ENCODE assay signal across 8 cellular contexts in the genomic region with DNA sequence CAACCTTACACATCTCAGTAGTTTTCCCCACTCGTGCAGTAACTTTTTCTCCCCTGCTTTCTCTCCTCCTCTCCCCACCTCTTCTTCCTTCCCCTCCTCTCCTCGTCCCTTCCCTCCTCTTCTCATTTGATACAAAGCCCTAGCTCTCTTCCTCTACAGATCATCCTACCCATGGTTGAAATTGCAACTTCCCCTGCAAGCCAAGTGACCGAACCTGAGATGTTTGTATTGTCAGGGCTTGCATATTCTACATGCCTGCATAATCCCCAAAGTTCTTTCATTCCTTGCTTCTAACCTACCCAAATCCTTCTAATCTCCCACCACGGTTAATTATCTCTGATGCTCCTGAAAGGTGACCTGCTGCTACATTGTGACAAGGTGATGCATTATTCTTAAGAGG.
A peak's percentile ranks its signal among the peaks of the same experiment; 100 is the strongest.
DNase-seq lines count a peak whose midpoint lies in the region; ATAC-seq and TF ChIP-seq lines count a peak whose summit lies in the region.
"Not testable (repeated sequence)": the region's sequence is repeated elsewhere in the genome, so short reads cannot be mapped to it uniquely, and the experiment has no call there.

No MANE protein-coding gene starts in this region.

- not testable (repeated sequence) for TF ChIP-seq CTCF in CD8-positive, alpha-beta T cell (IDR thresholded peaks at IDR 0.05)

- not testable (repeated sequence) for DNase-seq in CD8-positive, alpha-beta T cell; activated CD4-positive, alpha-beta T cell treated with anti-CD3 and anti-CD28 coated beads, Interleukin-2, amount 10 ng/mL, durations not matched to agents 7 days and 5 days; activated CD8-positive, alpha-beta memory T cell treated with anti-CD3 and anti-CD28 coated beads, Interleukin-2, amount 10 ng/mL, durations not matched to agents 7 days and 5 days; activated naive CD4-positive, alpha-beta T cell treated with anti-CD3 and anti-CD28 coated beads for 36 hours; activated naive CD8-positive, alpha-beta T cell treated with anti-CD3 and anti-CD28 coated beads, Interleukin-2, amount 10 ng/mL, durations not matched to agents 7 days and 5 days; stimulated activated effector memory CD8-positive, alpha-beta T cell treated with anti-CD3 and anti-CD28 coated beads, Interleukin-12 subunit alpha, Interleukin-12 subunit beta, amount 100 ng/mL, for 72 hours (ENCODE audit: low spot score in 2 of 2)
- peak; percentile 20 for DNase-seq in iPS DF 19.7 (ENCODE audit: low read depth, low spot score)

- not testable (repeated sequence) for H3K27me3 ChIP-seq in CD8-positive, alpha-beta T cell (ENCODE audit: insufficient read depth, low read length)

- H3K27me3 Mint-ChIP-seq in CD8-positive, alpha-beta T cell (ENCODE audit: low read depth); T-helper 1 cell treated with Interleukin-12 subunit alpha and Interleukin-12 subunit beta and Interleukin-4 antibody, amounts not matched to agents 30 μg/mL and 1 μg/mL, for 36 hours (ENCODE audit: low read depth); activated CD4-positive, alpha-beta T cell treated with anti-CD3 and anti-CD28 coated beads, Interleukin-2, amount 10 ng/mL, durations not matched to agents 7 days and 5 days; activated CD8-positive, alpha-beta memory T cell treated with anti-CD3 and anti-CD28 coated beads, Interleukin-2, amount 10 ng/mL, durations not matched to agents 7 days and 5 days; activated naive CD4-positive, alpha-beta T cell treated with anti-CD3 and anti-CD28 coated beads for 36 hours (ENCODE audit: low read depth); activated naive CD8-positive, alpha-beta T cell treated with anti-CD3 and anti-CD28 coated beads, Interleukin-2, amount 10 ng/mL, durations not matched to agents 7 days and 5 days: not testable (repeated sequence)

- H3K36me3 Mint-ChIP-seq in CD8-positive, alpha-beta T cell: peaks cover 71% of the 10 kb centered on the region
- peaks cover 44% of the 10 kb centered on the region for H3K36me3 Mint-ChIP-seq in T-helper 1 cell treated with Interleukin-12 subunit alpha and Interleukin-12 subunit beta and Interleukin-4 antibody, amounts not matched to agents 30 μg/mL and 1 μg/mL, for 36 hours (ENCODE audit: low read depth)
- H3K36me3 Mint-ChIP-seq in activated CD4-positive, alpha-beta T cell treated with anti-CD3 and anti-CD28 coated beads, Interleukin-2, amount 10 ng/mL, durations not matched to agents 7 days and 5 days (ENCODE audit: low read depth): peaks cover 61% of the 10 kb centered on the region
- peaks cover 29% of the 10 kb centered on the region for H3K36me3 Mint-ChIP-seq in activated CD8-positive, alpha-beta memory T cell treated with anti-CD3 and anti-CD28 coated beads, Interleukin-2, amount 10 ng/mL, durations not matched to agents 7 days and 5 days
- H3K36me3 Mint-ChIP-seq in activated naive CD4-positive, alpha-beta T cell treated with anti-CD3 and anti-CD28 coated beads for 36 hours (ENCODE audit: low read depth): peaks cover 64% of the 10 kb centered on the region
- peaks cover 18% of the 10 kb centered on the region for H3K36me3 Mint-ChIP-seq in activated naive CD8-positive, alpha-beta T cell treated with anti-CD3 and anti-CD28 coated beads, Interleukin-2, amount 10 ng/mL, durations not matched to agents 7 days and 5 days
- H3K36me3 Mint-ChIP-seq in stimulated activated effector memory CD8-positive, alpha-beta T cell treated with anti-CD3 and anti-CD28 coated beads, Interleukin-12 subunit alpha, Interleukin-12 subunit beta, amount 100 ng/mL, for 72 hours: peaks cover 77% of the 10 kb centered on the region

- not testable (repeated sequence) for H3K4me3 Mint-ChIP-seq in CD8-positive, alpha-beta T cell; T-helper 1 cell treated with Interleukin-12 subunit alpha and Interleukin-12 subunit beta and Interleukin-4 antibody, amounts not matched to agents 30 μg/mL and 1 μg/mL, for 36 hours; activated CD4-positive, alpha-beta T cell treated with anti-CD3 and anti-CD28 coated beads, Interleukin-2, amount 10 ng/mL, durations not matched to agents 7 days and 5 days; activated CD8-positive, alpha-beta memory T cell treated with anti-CD3 and anti-CD28 coated beads, Interleukin-2, amount 10 ng/mL, durations not matched to agents 7 days and 5 days; activated naive CD4-positive, alpha-beta T cell treated with anti-CD3 and anti-CD28 coated beads for 36 hours; stimulated activated effector memory CD8-positive, alpha-beta T cell treated with anti-CD3 and anti-CD28 coated beads, Interleukin-12 subunit alpha, Interleukin-12 subunit beta, amount 100 ng/mL, for 72 hours
- peak overlapping the region; percentile 45 for H3K4me3 Mint-ChIP-seq in activated naive CD8-positive, alpha-beta T cell treated with anti-CD3 and anti-CD28 coated beads, Interleukin-2, amount 10 ng/mL, durations not matched to agents 7 days and 5 days

- H3K4me3 ChIP-seq in CD8-positive, alpha-beta T cell (ENCODE audit: low read depth, low read length): not testable (repeated sequence)

- CTCF ChIA-PET in CD8-positive, alpha-beta T cell (lab: Charles Lee); activated CD4-positive, alpha-beta T cell treated with anti-CD3 and anti-CD28 coated beads, Interleukin-2, amount 10 ng/mL, durations not matched to agents 7 days and 5 days (lab: Charles Lee); activated CD8-positive, alpha-beta memory T cell treated with anti-CD3 and anti-CD28 coated beads, Interleukin-2, amount 10 ng/mL, durations not matched to agents 7 days and 5 days (lab: Charles Lee); activated naive CD4-positive, alpha-beta T cell treated with anti-CD3 and anti-CD28 coated beads for 36 hours (lab: Charles Lee): not testable (repeated sequence)

- intact Hi-C loops in CD8-positive, alpha-beta T cell (cut with DNase I, micrococcal nuclease): not testable (repeated sequence)
- intact Hi-C loops in activated naive CD4-positive, alpha-beta T cell treated with anti-CD3 and anti-CD28 coated beads for 36 hours (cut with micrococcal nuclease): loop anchor here (10.0 kb wide), 1 partner anchor 955 kb away; no protein-coding TSS in a partner anchor

- not testable (repeated sequence) for ATAC-seq in CD8-positive, alpha-beta T cell; activated CD8-positive, alpha-beta memory T cell treated with anti-CD3 and anti-CD28 coated beads, Interleukin-2, amount 10 ng/mL, durations not matched to agents 7 days and 5 days; activated naive CD8-positive, alpha-beta T cell treated with anti-CD3 and anti-CD28 coated beads, Interleukin-2, amount 10 ng/mL, durations not matched to agents 7 days and 5 days (ENCODE audit: low read depth); stimulated activated effector memory CD8-positive, alpha-beta T cell treated with anti-CD3 and anti-CD28 coated beads, Interleukin-12 subunit alpha, Interleukin-12 subunit beta, amount 100 ng/mL, for 72 hours

- not testable (repeated sequence) for H3K9me3 Mint-ChIP-seq in CD8-positive, alpha-beta T cell; T-helper 1 cell treated with Interleukin-12 subunit alpha and Interleukin-12 subunit beta and Interleukin-4 antibody, amounts not matched to agents 30 μg/mL and 1 μg/mL, for 36 hours; activated CD4-positive, alpha-beta T cell treated with anti-CD3 and anti-CD28 coated beads, Interleukin-2, amount 10 ng/mL, durations not matched to agents 7 days and 5 days; activated CD8-positive, alpha-beta memory T cell treated with anti-CD3 and anti-CD28 coated beads, Interleukin-2, amount 10 ng/mL, durations not matched to agents 7 days and 5 days (ENCODE audit: low read depth); activated naive CD4-positive, alpha-beta T cell treated with anti-CD3 and anti-CD28 coated beads for 36 hours; activated naive CD8-positive, alpha-beta T cell treated with anti-CD3 and anti-CD28 coated beads, Interleukin-2, amount 10 ng/mL, durations not matched to agents 7 days and 5 days; stimulated activated effector memory CD8-positive, alpha-beta T cell treated with anti-CD3 and anti-CD28 coated beads, Interleukin-12 subunit alpha, Interleukin-12 subunit beta, amount 100 ng/mL, for 72 hours

- not testable (repeated sequence) for H3K9me3 ChIP-seq in CD8-positive, alpha-beta T cell (ENCODE audit: low read length)

- peaks cover 23% of the 10 kb centered on the region for H3K4me1 ChIP-seq in CD8-positive, alpha-beta T cell (ENCODE audit: insufficient read depth, low read length)

- H3K27ac ChIP-seq in CD8-positive, alpha-beta T cell (ENCODE audit: low read depth, low read length): not testable (repeated sequence)

- H3K4me1 Mint-ChIP-seq in CD8-positive, alpha-beta T cell (ENCODE audit: low read depth): peaks cover 78% of the 10 kb centered on the region
- peaks cover 56% of the 10 kb centered on the region for H3K4me1 Mint-ChIP-seq in T-helper 1 cell treated with Interleukin-12 subunit alpha and Interleukin-12 subunit beta and Interleukin-4 antibody, amounts not matched to agents 30 μg/mL and 1 μg/mL, for 36 hours (ENCODE audit: low read depth)
- peaks cover 71% of the 10 kb centered on the region for H3K4me1 Mint-ChIP-seq in activated CD4-positive, alpha-beta T cell treated with anti-CD3 and anti-CD28 coated beads, Interleukin-2, amount 10 ng/mL, durations not matched to agents 7 days and 5 days
- H3K4me1 Mint-ChIP-seq in activated CD8-positive, alpha-beta memory T cell treated with anti-CD3 and anti-CD28 coated beads, Interleukin-2, amount 10 ng/mL, durations not matched to agents 7 days and 5 days: peaks cover 49% of the 10 kb centered on the region
- peaks cover 77% of the 10 kb centered on the region for H3K4me1 Mint-ChIP-seq in activated naive CD4-positive, alpha-beta T cell treated with anti-CD3 and anti-CD28 coated beads for 36 hours (ENCODE audit: low read depth)
- H3K4me1 Mint-ChIP-seq in activated naive CD8-positive, alpha-beta T cell treated with anti-CD3 and anti-CD28 coated beads, Interleukin-2, amount 10 ng/mL, durations not matched to agents 7 days and 5 days: peaks cover 27% of the 10 kb centered on the region
- H3K4me1 Mint-ChIP-seq in stimulated activated effector memory CD8-positive, alpha-beta T cell treated with anti-CD3 and anti-CD28 coated beads, Interleukin-12 subunit alpha, Interleukin-12 subunit beta, amount 100 ng/mL, for 72 hours: peaks cover 79% of the 10 kb centered on the region

- not testable (repeated sequence) for H3K36me3 ChIP-seq in CD8-positive, alpha-beta T cell (ENCODE audit: insufficient read depth, low read length)

- POLR2A ChIA-PET in CD8-positive, alpha-beta T cell (lab: Charles Lee); activated CD4-positive, alpha-beta T cell treated with anti-CD3 and anti-CD28 coated beads, Interleukin-2, amount 10 ng/mL, durations not matched to agents 7 days and 5 days (lab: Charles Lee); activated naive CD8-positive, alpha-beta T cell treated with anti-CD3 and anti-CD28 coated beads, Interleukin-2, amount 10 ng/mL, durations not matched to agents 7 days and 5 days (lab: Charles Lee): not testable (repeated sequence)

- H3K27ac Mint-ChIP-seq in CD8-positive, alpha-beta T cell: peak overlapping the region; percentile 74
- H3K27ac Mint-ChIP-seq in T-helper 1 cell treated with Interleukin-12 subunit alpha and Interleukin-12 subunit beta and Interleukin-4 antibody, amounts not matched to agents 30 μg/mL and 1 μg/mL, for 36 hours: peak overlapping the region; percentile 60
- peak overlapping the region; percentile 79 for H3K27ac Mint-ChIP-seq in activated CD4-positive, alpha-beta T cell treated with anti-CD3 and anti-CD28 coated beads, Interleukin-2, amount 10 ng/mL, durations not matched to agents 7 days and 5 days
- peak overlapping the region; percentile 47 for H3K27ac Mint-ChIP-seq in activated CD8-positive, alpha-beta memory T cell treated with anti-CD3 and anti-CD28 coated beads, Interleukin-2, amount 10 ng/mL, durations not matched to agents 7 days and 5 days
- peak overlapping the region; percentile 83 for H3K27ac Mint-ChIP-seq in activated naive CD4-positive, alpha-beta T cell treated with anti-CD3 and anti-CD28 coated beads for 36 hours
- peak overlapping the region; percentile 68 for H3K27ac Mint-ChIP-seq in activated naive CD8-positive, alpha-beta T cell treated with anti-CD3 and anti-CD28 coated beads, Interleukin-2, amount 10 ng/mL, durations not matched to agents 7 days and 5 days
- peak overlapping the region; percentile 10 for H3K27ac Mint-ChIP-seq in stimulated activated effector memory CD8-positive, alpha-beta T cell treated with anti-CD3 and anti-CD28 coated beads, Interleukin-12 subunit alpha, Interleukin-12 subunit beta, amount 100 ng/mL, for 72 hours

Comparison
In these comparisons a context has a peak if more than half of its experiments do, and no peak if none do; other contexts are left out.
1. H3K27ac Mint-ChIP-seq: peak in every context shown above with its lines; median percentile 83 in activated naive CD4-positive, alpha-beta T cell treated with anti-CD3 and anti-CD28 coated beads for 36 hours; 79 in activated CD4-positive, alpha-beta T cell treated with anti-CD3 and anti-CD28 coated beads, Interleukin-2, amount 10 ng/mL, durations not matched to agents 7 days and 5 days; 74 in CD8-positive, alpha-beta T cell; 68 in activated naive CD8-positive, alpha-beta T cell treated with anti-CD3 and anti-CD28 coated beads, Interleukin-2, amount 10 ng/mL, durations not matched to agents 7 days and 5 days; 60 in T-helper 1 cell treated with Interleukin-12 subunit alpha and Interleukin-12 subunit beta and Interleukin-4 antibody, amounts not matched to agents 30 μg/mL and 1 μg/mL, for 36 hours; 47 in activated CD8-positive, alpha-beta memory T cell treated with anti-CD3 and anti-CD28 coated beads, Interleukin-2, amount 10 ng/mL, durations not matched to agents 7 days and 5 days; 10 in stimulated activated effector memory CD8-positive, alpha-beta T cell treated with anti-CD3 and anti-CD28 coated beads, Interleukin-12 subunit alpha, Interleukin-12 subunit beta, amount 100 ng/mL, for 72 hours.